ENCODE assay signal across 29 cellular contexts in the genomic region with DNA sequence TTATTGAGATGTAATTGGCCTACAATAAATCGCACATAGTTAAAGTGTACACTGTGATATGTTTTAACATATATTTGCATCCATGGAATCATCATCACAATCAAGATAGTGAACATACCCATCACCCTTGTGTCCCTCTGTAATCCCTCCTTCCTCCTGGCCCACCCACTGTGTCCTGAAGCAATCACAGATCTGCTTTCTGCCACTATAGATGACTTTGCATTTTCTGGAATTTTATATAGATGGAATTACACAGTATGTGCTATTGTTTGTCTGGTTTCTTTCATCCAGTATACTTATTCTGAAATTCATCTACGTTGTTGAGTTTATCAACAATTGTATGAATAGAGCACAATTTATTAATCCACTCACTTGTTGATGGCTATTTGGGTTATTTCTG.
"Had no signal": no experiment of that assay in that cellular context is flagged by ENCODE, and none has a peak within 500 bp of the region (broad histone marks: within the 10 kb centered on the region; RNA-seq: fewer than 3 reads in every experiment).

No MANE protein-coding gene starts in this region.

- H3K27me3 ChIP-seq: stomach, suprapubic skin, testis, thyroid gland, tibial artery, tibial nerve, transverse colon, upper lobe of left lung, upper lobe of right lung, uterus, vagina had no signal

- H3K27ac Mint-ChIP-seq: stimulated activated effector memory CD8-positive, alpha-beta T cell treated with anti-CD3 and anti-CD28 coated beads, Interleukin-12 subunit alpha, Interleukin-12 subunit beta, amount 100 ng/mL, for 72 hours; stimulated activated memory B cell treated with anti-CD40 and anti-IgM and Interleukin-4, amounts not matched to agents 10 μg/mL and 1 μg/mL and 100 μg/mL, for 72 hours; stimulated activated naive B cell treated with anti-CD40 and anti-IgM and Interleukin-4, amounts not matched to agents 10 μg/mL and 1 μg/mL and 100 μg/mL, for 72 hours; stimulated activated naive CD8-positive, alpha-beta T cell treated with anti-CD3 and anti-CD28 coated beads, Interleukin-15, amount 100 ng/mL, for 72 hours; stimulated activated naive CD8-positive, alpha-beta T cell treated with anti-CD3 and anti-CD28 coated beads, Interleukin-15, Interleukin-2, amounts not matched to agents 100 ng/mL and 50 ng/mL, for 24 hours; type B pancreatic cell had no signal

- H3K4me1 Mint-ChIP-seq: stimulated activated effector memory CD8-positive, alpha-beta T cell treated with anti-CD3 and anti-CD28 coated beads, Interleukin-12 subunit alpha, Interleukin-12 subunit beta, amount 100 ng/mL, for 72 hours; stimulated activated naive CD8-positive, alpha-beta T cell treated with anti-CD3 and anti-CD28 coated beads, Interleukin-15, amount 100 ng/mL, for 72 hours had no signal

- H3K27ac ChIP-seq: stomach, suprapubic skin, testis, thoracic aorta, thyroid gland, tibial artery, tibial nerve, transverse colon, upper lobe of left lung, upper lobe of right lung, uterus, vagina had no signal

- ATAC-seq: stimulated activated effector memory CD8-positive, alpha-beta T cell treated with anti-CD3 and anti-CD28 coated beads, Interleukin-12 subunit alpha, Interleukin-12 subunit beta, amount 100 ng/mL, for 72 hours; stimulated activated memory B cell treated with anti-CD40 and anti-IgM and Interleukin-4, amounts not matched to agents 10 μg/mL and 1 μg/mL and 100 μg/mL, for 72 hours; stimulated activated naive B cell treated with anti-CD40 and anti-IgM and Interleukin-4, amounts not matched to agents 10 μg/mL and 1 μg/mL and 100 μg/mL, for 72 hours; stimulated activated naive CD8-positive, alpha-beta T cell treated with anti-CD3 and anti-CD28 coated beads, Interleukin-15, amount 100 ng/mL, for 72 hours; stimulated activated naive CD8-positive, alpha-beta T cell treated with anti-CD3 and anti-CD28 coated beads, Interleukin-15, Interleukin-2, amounts not matched to agents 100 U/mL and 50 U/mL, for 24 hours; upper lobe of right lung had no signal

- H3K36me3 Mint-ChIP-seq: stimulated activated effector memory CD8-positive, alpha-beta T cell treated with anti-CD3 and anti-CD28 coated beads, Interleukin-12 subunit alpha, Interleukin-12 subunit beta, amount 100 ng/mL, for 72 hours; stimulated activated memory B cell treated with anti-CD40 and anti-IgM and Interleukin-4, amounts not matched to agents 10 μg/mL and 1 μg/mL and 100 μg/mL, for 72 hours; stimulated activated naive B cell treated with anti-CD40 and anti-IgM and Interleukin-4, amounts not matched to agents 10 μg/mL and 1 μg/mL and 100 μg/mL, for 72 hours; type B pancreatic cell had no signal

- H3K4me3 ChIP-seq: stomach, suprapubic skin, testis, thoracic aorta, thyroid gland, tibial artery, tibial nerve, transverse colon, upper lobe of left lung, upper lobe of right lung, uterus, vagina had no signal

- H3K4me1 ChIP-seq: stomach, suprapubic skin, testis, thyroid gland, tibial nerve, transverse colon, upper lobe of left lung, upper lobe of right lung, uterus, vagina had no signal

- FAIRE-seq: urothelium cell line had no signal

- DNase-seq: stimulated activated CD4-positive, alpha-beta T cell treated with anti-CD3 and anti-CD28 coated beads, Interleukin-2, amount 100 ng/mL, for 48 hours; stimulated activated CD4-positive, alpha-beta T cell treated with anti-CD3 and anti-CD28 coated beads, Interleukin-4, amount 100 ng/mL, for 1 hour; stimulated activated CD4-positive, alpha-beta T cell treated with anti-CD3 and anti-CD28 coated beads, Interleukin-4, amount 100 ng/mL, for 24 hours; stimulated activated CD4-positive, alpha-beta T cell treated with anti-CD3 and anti-CD28 coated beads, Interleukin-4, amount 100 ng/mL, for 4 hours; stimulated activated CD8-positive, alpha-beta memory T cell treated with anti-CD3 and anti-CD28 coated beads, Interleukin-4, amount 100 ng/mL, for 48 hours; stimulated activated naive B cell treated with anti-CD40 and anti-IgM and Interleukin-4, amounts not matched to agents 10 μg/mL and 1 μg/mL and 100 μg/mL, for 72 hours; stimulated activated naive CD4-positive, alpha-beta T cell; stimulated activated naive CD4-positive, alpha-beta T cell treated with Interleukin-2 at 50 U/mL for 16 hours; stimulated activated naive CD8-positive, alpha-beta T cell treated with anti-CD3 and anti-CD28 coated beads, Interleukin-15, amount 100 ng/mL, for 72 hours; stimulated activated naive CD8-positive, alpha-beta T cell treated with anti-CD3 and anti-CD28 coated beads, Interleukin-15, Interleukin-2, amounts not matched to agents 100 U/mL and 50 U/mL, for 24 hours; stomach; substantia nigra; testis; thyroid gland; tibial artery; transverse colon; trophoblast cell; upper lobe of left lung; upper lobe of right lung; uterus had no signal

- H3K36me3 ChIP-seq: stomach, suprapubic skin, thoracic aorta, thyroid gland, tibial artery, tibial nerve, transverse colon, upper lobe of left lung, upper lobe of right lung, uterus, vagina had no signal

- H3K9me3 ChIP-seq: stomach, suprapubic skin, testis, thoracic aorta, thyroid gland, tibial artery, tibial nerve, transverse colon, upper lobe of left lung, upper lobe of right lung, uterus, vagina had no signal

- H3K9me3 Mint-ChIP-seq: stimulated activated effector memory CD8-positive, alpha-beta T cell treated with anti-CD3 and anti-CD28 coated beads, Interleukin-12 subunit alpha, Interleukin-12 subunit beta, amount 100 ng/mL, for 72 hours; stimulated activated memory B cell treated with anti-CD40 and anti-IgM and Interleukin-4, amounts not matched to agents 10 μg/mL and 1 μg/mL and 100 μg/mL, for 72 hours; stimulated activated naive B cell treated with anti-CD40 and anti-IgM and Interleukin-4, amounts not matched to agents 10 μg/mL and 1 μg/mL and 100 μg/mL, for 72 hours; stimulated activated naive CD8-positive, alpha-beta T cell treated with anti-CD3 and anti-CD28 coated beads, Interleukin-15, amount 100 ng/mL, for 72 hours; stimulated activated naive CD8-positive, alpha-beta T cell treated with anti-CD3 and anti-CD28 coated beads, Interleukin-15, Interleukin-2, amounts not matched to agents 100 ng/mL and 50 ng/mL, for 24 hours; type B pancreatic cell had no signal

- H3K4me3 Mint-ChIP-seq: stimulated activated effector memory CD8-positive, alpha-beta T cell treated with anti-CD3 and anti-CD28 coated beads, Interleukin-12 subunit alpha, Interleukin-12 subunit beta, amount 100 ng/mL, for 72 hours; stimulated activated memory B cell treated with anti-CD40 and anti-IgM and Interleukin-4, amounts not matched to agents 10 μg/mL and 1 μg/mL and 100 μg/mL, for 72 hours; stimulated activated naive B cell treated with anti-CD40 and anti-IgM and Interleukin-4, amounts not matched to agents 10 μg/mL and 1 μg/mL and 100 μg/mL, for 72 hours; stimulated activated naive CD8-positive, alpha-beta T cell treated with anti-CD3 and anti-CD28 coated beads, Interleukin-15, amount 100 ng/mL, for 72 hours; stimulated activated naive CD8-positive, alpha-beta T cell treated with anti-CD3 and anti-CD28 coated beads, Interleukin-15, Interleukin-2, amounts not matched to agents 100 ng/mL and 50 ng/mL, for 24 hours; type B pancreatic cell had no signal
